ENCODE assay signal across 1 cellular context in genomic region chr5:146340260-146341081, GRCh38.
TF ChIP-seq lines count a peak whose summit lies in the region.

No MANE protein-coding gene starts in this region.

TF ChIP-seq in K562, 482 proteins besides CTCF, POLR2A, EP300 and RAD21 (continued from another document and continues in another):
- TF ChIP-seq, protein P1, sequence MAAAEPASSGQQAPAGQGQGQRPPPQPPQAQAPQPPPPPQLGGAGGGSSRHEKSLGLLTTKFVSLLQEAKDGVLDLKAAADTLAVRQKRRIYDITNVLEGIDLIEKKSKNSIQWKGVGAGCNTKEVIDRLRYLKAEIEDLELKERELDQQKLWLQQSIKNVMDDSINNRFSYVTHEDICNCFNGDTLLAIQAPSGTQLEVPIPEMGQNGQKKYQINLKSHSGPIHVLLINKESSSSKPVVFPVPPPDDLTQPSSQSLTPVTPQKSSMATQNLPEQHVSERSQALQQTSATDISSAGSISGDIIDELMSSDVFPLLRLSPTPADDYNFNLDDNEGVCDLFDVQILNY (CRISPR knock-in tag; IDR thresholded peaks at IDR 0.05): 0 out of 2 replicates have a peak, but pooled peaks have one; percentile 64
- no peak for TF ChIP-seq EZH2 (IDR thresholded peaks at IDR 0.05; ENCODE audit: borderline replicate concordance, low read depth, low read length)
- TF ChIP-seq ILF3 (IDR thresholded peaks at IDR 0.05; ENCODE audit: borderline replicate concordance): no peak
- TF ChIP-seq SRSF1 (IDR thresholded peaks at IDR 0.05; ENCODE audit: low read depth, low read length): no peak
- no peak for TF ChIP-seq ZNF518B (CRISPR knock-in tag; IDR thresholded peaks at IDR 0.05)
- TF ChIP-seq PHF8 (IDR thresholded peaks at IDR 0.05; ENCODE audit: borderline replicate concordance, low read length): no peak
- no peak for TF ChIP-seq ZBTB1 (CRISPR knock-in tag; IDR thresholded peaks at IDR 0.05; ENCODE audit: borderline replicate concordance, low read depth)
- peak in 1 of 2 experiments; percentile 57; a peak in 2 of 4 replicates for TF ChIP-seq MAZ (CRISPR knock-in tag; conservative IDR thresholded peaks at IDR 0.05 in 1 of 2, IDR thresholded peaks at IDR 0.05 in 1 of 2)
- no peak for TF ChIP-seq ZNF384 (IDR thresholded peaks at IDR 0.05; ENCODE audit: low read depth, low read length)
- TF ChIP-seq CXXC5 (CRISPR knock-in tag; IDR thresholded peaks at IDR 0.05): 0 out of 2 replicates have a peak, but pooled peaks have one; percentile 36
- no peak for TF ChIP-seq MAX (CRISPR knock-in tag; IDR thresholded peaks at IDR 0.05)
- TF ChIP-seq E2F4 (CRISPR knock-in tag; IDR thresholded peaks at IDR 0.05; ENCODE audit: low read depth): no peak; the same call in 1 of the 2 replicates
- TF ChIP-seq, protein P2, sequence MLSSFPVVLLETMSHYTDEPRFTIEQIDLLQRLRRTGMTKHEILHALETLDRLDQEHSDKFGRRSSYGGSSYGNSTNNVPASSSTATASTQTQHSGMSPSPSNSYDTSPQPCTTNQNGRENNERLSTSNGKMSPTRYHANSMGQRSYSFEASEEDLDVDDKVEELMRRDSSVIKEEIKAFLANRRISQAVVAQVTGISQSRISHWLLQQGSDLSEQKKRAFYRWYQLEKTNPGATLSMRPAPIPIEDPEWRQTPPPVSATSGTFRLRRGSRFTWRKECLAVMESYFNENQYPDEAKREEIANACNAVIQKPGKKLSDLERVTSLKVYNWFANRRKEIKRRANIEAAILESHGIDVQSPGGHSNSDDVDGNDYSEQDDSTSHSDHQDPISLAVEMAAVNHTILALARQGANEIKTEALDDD (IDR thresholded peaks at IDR 0.05): no peak
- TF ChIP-seq ZNF766 (CRISPR knock-in tag; conservative IDR thresholded peaks at IDR 0.05): 0 out of 2 replicates have a peak, but pooled peaks have one; percentile 34
- no peak for TF ChIP-seq NR2C2 (CRISPR knock-in tag; IDR thresholded peaks at IDR 0.05)
- TF ChIP-seq NR2C2 (tag; IDR thresholded peaks at IDR 0.05): no peak
- TF ChIP-seq, protein P3, sequence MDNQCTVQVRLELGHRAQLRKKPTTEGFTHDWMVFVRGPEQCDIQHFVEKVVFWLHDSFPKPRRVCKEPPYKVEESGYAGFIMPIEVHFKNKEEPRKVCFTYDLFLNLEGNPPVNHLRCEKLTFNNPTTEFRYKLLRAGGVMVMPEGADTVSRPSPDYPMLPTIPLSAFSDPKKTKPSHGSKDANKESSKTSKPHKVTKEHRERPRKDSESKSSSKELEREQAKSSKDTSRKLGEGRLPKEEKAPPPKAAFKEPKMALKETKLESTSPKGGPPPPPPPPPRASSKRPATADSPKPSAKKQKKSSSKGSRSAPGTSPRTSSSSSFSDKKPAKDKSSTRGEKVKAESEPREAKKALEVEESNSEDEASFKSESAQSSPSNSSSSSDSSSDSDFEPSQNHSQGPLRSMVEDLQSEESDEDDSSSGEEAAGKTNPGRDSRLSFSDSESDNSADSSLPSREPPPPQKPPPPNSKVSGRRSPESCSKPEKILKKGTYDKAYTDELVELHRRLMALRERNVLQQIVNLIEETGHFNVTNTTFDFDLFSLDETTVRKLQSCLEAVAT (IDR thresholded peaks at IDR 0.05): no peak
- TF ChIP-seq SMARCB1 (IDR thresholded peaks at IDR 0.05; ENCODE audit: insufficient read length, low read depth): no peak
- no peak for TF ChIP-seq RBFOX2 (IDR thresholded peaks at IDR 0.05; ENCODE audit: low read depth, low read length)
- 0 out of 4 replicates have a peak, but pooled peaks of 1 of the 2 experiments have one; percentile 45 for TF ChIP-seq RCOR1 (IDR thresholded peaks at IDR 0.05; ENCODE audit: borderline replicate concordance in 1 of 2, low read depth in 2 of 2, low read length in 2 of 2)
- TF ChIP-seq C11orf30 (IDR thresholded peaks at IDR 0.05; ENCODE audit: low read depth): no peak
- TF ChIP-seq RBM34 (IDR thresholded peaks at IDR 0.05; ENCODE audit: borderline replicate concordance, insufficient read depth, low read length): no peak
- no peak for TF ChIP-seq ETV6 (IDR thresholded peaks at IDR 0.05; ENCODE audit: borderline replicate concordance in 1 of 2, low read depth in 2 of 2, low read length in 1 of 2)
- no peak for TF ChIP-seq ETV6 (CRISPR knock-in tag; IDR thresholded peaks at IDR 0.05; ENCODE audit: borderline replicate concordance)
- no peak for TF ChIP-seq PHB2 (IDR thresholded peaks at IDR 0.05; ENCODE audit: low read depth)
- TF ChIP-seq, protein P4, sequence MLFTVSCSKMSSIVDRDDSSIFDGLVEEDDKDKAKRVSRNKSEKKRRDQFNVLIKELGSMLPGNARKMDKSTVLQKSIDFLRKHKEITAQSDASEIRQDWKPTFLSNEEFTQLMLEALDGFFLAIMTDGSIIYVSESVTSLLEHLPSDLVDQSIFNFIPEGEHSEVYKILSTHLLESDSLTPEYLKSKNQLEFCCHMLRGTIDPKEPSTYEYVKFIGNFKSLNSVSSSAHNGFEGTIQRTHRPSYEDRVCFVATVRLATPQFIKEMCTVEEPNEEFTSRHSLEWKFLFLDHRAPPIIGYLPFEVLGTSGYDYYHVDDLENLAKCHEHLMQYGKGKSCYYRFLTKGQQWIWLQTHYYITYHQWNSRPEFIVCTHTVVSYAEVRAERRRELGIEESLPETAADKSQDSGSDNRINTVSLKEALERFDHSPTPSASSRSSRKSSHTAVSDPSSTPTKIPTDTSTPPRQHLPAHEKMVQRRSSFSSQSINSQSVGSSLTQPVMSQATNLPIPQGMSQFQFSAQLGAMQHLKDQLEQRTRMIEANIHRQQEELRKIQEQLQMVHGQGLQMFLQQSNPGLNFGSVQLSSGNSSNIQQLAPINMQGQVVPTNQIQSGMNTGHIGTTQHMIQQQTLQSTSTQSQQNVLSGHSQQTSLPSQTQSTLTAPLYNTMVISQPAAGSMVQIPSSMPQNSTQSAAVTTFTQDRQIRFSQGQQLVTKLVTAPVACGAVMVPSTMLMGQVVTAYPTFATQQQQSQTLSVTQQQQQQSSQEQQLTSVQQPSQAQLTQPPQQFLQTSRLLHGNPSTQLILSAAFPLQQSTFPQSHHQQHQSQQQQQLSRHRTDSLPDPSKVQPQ (CRISPR knock-in tag; IDR thresholded peaks at IDR 0.05; ENCODE audit: borderline replicate concordance): no peak
- no peak for TF ChIP-seq TAF9B (IDR thresholded peaks at IDR 0.05; ENCODE audit: partially characterized antibody)
- TF ChIP-seq CHD1 (IDR thresholded peaks at IDR 0.05; ENCODE audit: low read length): no peak
- TF ChIP-seq, protein P5, sequence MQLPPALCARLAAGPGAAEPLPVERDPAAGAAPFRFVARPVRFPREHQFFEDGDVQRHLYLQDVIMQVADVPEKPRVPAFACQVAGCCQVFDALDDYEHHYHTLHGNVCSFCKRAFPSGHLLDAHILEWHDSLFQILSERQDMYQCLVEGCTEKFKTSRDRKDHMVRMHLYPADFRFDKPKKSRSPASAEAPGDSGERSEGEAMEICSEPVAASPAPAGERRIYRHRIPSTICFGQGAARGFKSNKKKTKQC (CRISPR knock-in tag; IDR thresholded peaks at IDR 0.05): peak; percentile 71; the same call in 1 of the 2 replicates
- no peak for TF ChIP-seq GTF2E2 (tag; IDR thresholded peaks at IDR 0.05)
- TF ChIP-seq MAFF (IDR thresholded peaks at IDR 0.05; ENCODE audit: low read length): no peak
- TF ChIP-seq ZNF232 (CRISPR knock-in tag; IDR thresholded peaks at IDR 0.05): peak; percentile 81; the same call in 1 of the 2 replicates
- TF ChIP-seq ZNF174 (CRISPR knock-in tag; IDR thresholded peaks at IDR 0.05): no peak
- 0 out of 2 replicates have a peak, but pooled peaks have one; percentile 35 for TF ChIP-seq SMAD4 (CRISPR knock-in tag; conservative IDR thresholded peaks at IDR 0.05)
- peak; percentile 22; the same call in 1 of the 2 replicates for TF ChIP-seq SP1 (CRISPR knock-in tag; IDR thresholded peaks at IDR 0.05)
- TF ChIP-seq ELF4 (CRISPR knock-in tag; IDR thresholded peaks at IDR 0.05): no peak
- TF ChIP-seq ZNF316 (IDR thresholded peaks at IDR 0.05): no peak
- TF ChIP-seq KLF16 (IDR thresholded peaks at IDR 0.05): no peak
- TF ChIP-seq, protein P6, sequence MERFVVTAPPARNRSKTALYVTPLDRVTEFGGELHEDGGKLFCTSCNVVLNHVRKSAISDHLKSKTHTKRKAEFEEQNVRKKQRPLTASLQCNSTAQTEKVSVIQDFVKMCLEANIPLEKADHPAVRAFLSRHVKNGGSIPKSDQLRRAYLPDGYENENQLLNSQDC (CRISPR knock-in tag; IDR thresholded peaks at IDR 0.05): no peak
- TF ChIP-seq REST (CRISPR knock-in tag; IDR thresholded peaks at IDR 0.05; ENCODE audit: low read depth): peak; percentile 96
- TF ChIP-seq, protein P7, sequence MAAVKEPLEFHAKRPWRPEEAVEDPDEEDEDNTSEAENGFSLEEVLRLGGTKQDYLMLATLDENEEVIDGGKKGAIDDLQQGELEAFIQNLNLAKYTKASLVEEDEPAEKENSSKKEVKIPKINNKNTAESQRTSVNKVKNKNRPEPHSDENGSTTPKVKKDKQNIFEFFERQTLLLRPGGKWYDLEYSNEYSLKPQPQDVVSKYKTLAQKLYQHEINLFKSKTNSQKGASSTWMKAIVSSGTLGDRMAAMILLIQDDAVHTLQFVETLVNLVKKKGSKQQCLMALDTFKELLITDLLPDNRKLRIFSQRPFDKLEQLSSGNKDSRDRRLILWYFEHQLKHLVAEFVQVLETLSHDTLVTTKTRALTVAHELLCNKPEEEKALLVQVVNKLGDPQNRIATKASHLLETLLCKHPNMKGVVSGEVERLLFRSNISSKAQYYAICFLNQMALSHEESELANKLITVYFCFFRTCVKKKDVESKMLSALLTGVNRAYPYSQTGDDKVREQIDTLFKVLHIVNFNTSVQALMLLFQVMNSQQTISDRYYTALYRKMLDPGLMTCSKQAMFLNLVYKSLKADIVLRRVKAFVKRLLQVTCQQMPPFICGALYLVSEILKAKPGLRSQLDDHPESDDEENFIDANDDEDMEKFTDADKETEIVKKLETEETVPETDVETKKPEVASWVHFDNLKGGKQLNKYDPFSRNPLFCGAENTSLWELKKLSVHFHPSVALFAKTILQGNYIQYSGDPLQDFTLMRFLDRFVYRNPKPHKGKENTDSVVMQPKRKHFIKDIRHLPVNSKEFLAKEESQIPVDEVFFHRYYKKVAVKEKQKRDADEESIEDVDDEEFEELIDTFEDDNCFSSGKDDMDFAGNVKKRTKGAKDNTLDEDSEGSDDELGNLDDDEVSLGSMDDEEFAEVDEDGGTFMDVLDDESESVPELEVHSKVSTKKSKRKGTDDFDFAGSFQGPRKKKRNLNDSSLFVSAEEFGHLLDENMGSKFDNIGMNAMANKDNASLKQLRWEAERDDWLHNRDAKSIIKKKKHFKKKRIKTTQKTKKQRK (IDR thresholded peaks at IDR 0.05; ENCODE audit: borderline replicate concordance, low read depth, low read length): no peak
- no peak for TF ChIP-seq ZNF75A (CRISPR knock-in tag; IDR thresholded peaks at IDR 0.05)
- no peak for TF ChIP-seq PHF21A (IDR thresholded peaks at IDR 0.05; ENCODE audit: borderline replicate concordance, low read depth)
- TF ChIP-seq CHD2 (IDR thresholded peaks at IDR 0.05; ENCODE audit: low read depth, low read length): no peak
- no peak for TF ChIP-seq SMARCA4 (IDR thresholded peaks at IDR 0.05)
- no peak for TF ChIP-seq CREB1 (IDR thresholded peaks at IDR 0.05)
- TF ChIP-seq CREB1 (CRISPR knock-in tag; IDR thresholded peaks at IDR 0.05): no peak
